Comparison of ENCODE assay signal across 14 cellular contexts in the genomic region with DNA sequence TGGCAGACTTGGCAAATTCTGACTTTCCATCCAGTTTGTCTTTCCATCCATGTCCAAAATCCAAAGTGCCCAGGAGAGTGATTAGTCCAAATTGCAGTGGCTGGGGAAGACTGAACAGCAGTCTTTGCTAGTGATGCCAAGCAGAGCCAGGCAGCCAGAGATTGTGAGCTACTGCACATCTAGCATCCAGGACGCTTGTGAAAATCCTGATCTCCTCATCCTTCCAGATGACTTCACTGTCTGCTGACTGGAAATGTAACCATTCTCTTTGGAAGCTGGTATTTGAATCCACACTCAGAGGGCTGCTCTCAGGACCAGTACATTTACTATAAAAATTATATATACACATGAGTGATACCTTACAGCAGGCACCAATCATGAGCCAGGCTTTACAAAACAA. TPM values are rescaled to one million over a fixed set of nuclear protein-coding genes. Genes with fewer than 3 reads are reported as not detected.
A peak's percentile ranks its signal among the peaks of the same experiment; 100 is the strongest.
DNase-seq lines count a peak whose midpoint lies in the region; ATAC-seq and TF ChIP-seq lines count a peak whose summit lies in the region.
"Had no signal": no experiment of that assay in that cellular context is flagged by ENCODE, and none has a peak within 500 bp of the region (broad histone marks: within the 10 kb centered on the region; RNA-seq: fewer than 3 reads in every experiment).

No MANE protein-coding gene starts in this region.

- H3K4me1 Mint-ChIP-seq in HFFc6 (ENCODE audit: low read depth) (peaks cover 64% of the 10 kb centered on the region), memory B cell (peaks cover 10% of the 10 kb centered on the region), progenitor cell of endocrine pancreas (ENCODE audit: low read depth) (peaks cover 3% of the 10 kb centered on the region)
- no peaks in the 10 kb centered on the region for H3K4me1 Mint-ChIP-seq in activated T-helper 17 cell treated with anti-CD3 and anti-CD28 coated beads, Interleukin-2, amount 50 U/mL, for 72 hours
- H3K4me1 Mint-ChIP-seq: CD4-positive, alpha-beta memory T cell had no signal

- H3K27me3 Mint-ChIP-seq in HFFc6 (ENCODE audit: insufficient read depth) (no peaks in the 10 kb centered on the region), memory B cell (no peaks in the 10 kb centered on the region), progenitor cell of endocrine pancreas (no peaks in the 10 kb centered on the region)
- H3K27me3 Mint-ChIP-seq in activated T-helper 17 cell treated with anti-CD3 and anti-CD28 coated beads, Interleukin-2, amount 50 U/mL, for 72 hours, result no peaks in the 10 kb centered on the region
- H3K27me3 Mint-ChIP-seq: B cell; CD4-positive, alpha-beta memory T cell; IgD-negative memory B cell had no signal

- no peak for ATAC-seq in activated T-helper 17 cell treated with anti-CD3 and anti-CD28 coated beads, Interleukin-2, amount 50 U/mL, for 72 hours (replicated peaks)
- ATAC-seq in memory B cell (ENCODE audit: low read depth), result no peak
- ATAC-seq: HCT116 had no signal

- DNase-seq in HFFc6 (no peak), memory B cell (ENCODE audit: low spot score in 2 of 2) (no peak), osteoblast (ENCODE audit: insufficient read length, low spot score, missing footprints) (no peak), GOT3 (lab: John Stamatoyannopoulos, UW) (no peak), dermis blood vessel endothelial cell (no peak), progenitor cell of endocrine pancreas (ENCODE audit: low spot score, unreplicated experiment) (no peak)
- DNase-seq: CD4-positive, alpha-beta memory T cell; DMS153; DMS79 treated with DMSO at 0.1 percent for 48 hours; GDM1 had no signal

- TF ChIP-seq CTCF in HFFc6 (IDR thresholded peaks at IDR 0.05) (no peak), osteoblast (IDR thresholded peaks at IDR 0.05; ENCODE audit: extremely low read depth, low read depth, low read length) (no peak), progenitor cell of endocrine pancreas (IDR thresholded peaks at IDR 0.05; ENCODE audit: unreplicated experiment) (no peak)

- H3K4me3 Mint-ChIP-seq in HFFc6 (no peak overlapping the region), memory B cell (no peak overlapping the region), progenitor cell of endocrine pancreas (ENCODE audit: low read depth) (no peak overlapping the region)
- no peak overlapping the region for H3K4me3 Mint-ChIP-seq in activated T-helper 17 cell treated with anti-CD3 and anti-CD28 coated beads, Interleukin-2, amount 50 U/mL, for 72 hours
- H3K4me3 Mint-ChIP-seq: B cell; CD4-positive, alpha-beta memory T cell; IgD-negative memory B cell had no signal

- H3K4me1 ChIP-seq in osteoblast (ENCODE audit: insufficient read depth, low read length), result peaks cover 24% of the 10 kb centered on the region

- H3K27ac Mint-ChIP-seq in HFFc6, result peak overlapping the region; percentile 62
- peak overlapping the region; percentile 19 for H3K27ac Mint-ChIP-seq in activated T-helper 17 cell treated with anti-CD3 and anti-CD28 coated beads, Interleukin-2, amount 50 U/mL, for 72 hours
- H3K27ac Mint-ChIP-seq in memory B cell, result peak overlapping the region; percentile 65
- H3K27ac Mint-ChIP-seq in progenitor cell of endocrine pancreas, result no peak overlapping the region

- H3K79me2 ChIP-seq in osteoblast (ENCODE audit: insufficient read depth, low read length), result peaks cover 50% of the 10 kb centered on the region

- no peak overlapping the region for H3K4me3 ChIP-seq in osteoblast (ENCODE audit: insufficient read depth, low read length)

- H3K9me3 ChIP-seq in osteoblast (ENCODE audit: low read depth, low read length), result no peaks in the 10 kb centered on the region

- H3K36me3 Mint-ChIP-seq in HFFc6 (ENCODE audit: low read depth) (peaks cover 36% of the 10 kb centered on the region), memory B cell (peaks cover 15% of the 10 kb centered on the region), progenitor cell of endocrine pancreas (ENCODE audit: insufficient read depth) (peaks cover 19% of the 10 kb centered on the region)
- H3K36me3 Mint-ChIP-seq in activated T-helper 17 cell treated with anti-CD3 and anti-CD28 coated beads, Interleukin-2, amount 50 U/mL, for 72 hours (ENCODE audit: low read depth), result peaks cover 84% of the 10 kb centered on the region

- peaks cover 63% of the 10 kb centered on the region for H3K36me3 ChIP-seq in osteoblast (ENCODE audit: insufficient read depth, low read length)

- H3K9me3 Mint-ChIP-seq in HFFc6 (no peaks in the 10 kb centered on the region), memory B cell (no peaks in the 10 kb centered on the region), progenitor cell of endocrine pancreas (ENCODE audit: low read depth) (no peaks in the 10 kb centered on the region)
- H3K9me3 Mint-ChIP-seq in activated T-helper 17 cell treated with anti-CD3 and anti-CD28 coated beads, Interleukin-2, amount 50 U/mL, for 72 hours, result no peaks in the 10 kb centered on the region
- H3K9me3 Mint-ChIP-seq: CD4-positive, alpha-beta memory T cell; IgD-negative memory B cell had no signal

- peak overlapping the region; percentile 20 for H3K27ac ChIP-seq in osteoblast (ENCODE audit: low read depth, low read length)

- no peak overlapping the region for H2AFZ ChIP-seq in osteoblast (ENCODE audit: low read length)

- no peaks in the 10 kb centered on the region for H3K27me3 ChIP-seq in osteoblast (ENCODE audit: insufficient read depth, low read length)

- no peak overlapping the region for H3K4me2 ChIP-seq in osteoblast (ENCODE audit: insufficient read depth, low read length)

- H4K20me1 ChIP-seq in osteoblast (ENCODE audit: insufficient read depth, low read length), result peaks cover 34% of the 10 kb centered on the region

RNA-seq across cellular contexts. Expression of a gene that starts 49.6 kb away (rescaled TPM):
- 100 to 1,000 TPM; 116 to 144 (median 127) TPM for total RNA-seq in HFFc6 (2021; fragmentation: NEBNext Ultra II Directional; extraction: Animal tissue kit (Norgen Biotek cat#: 25700))
- total RNA-seq in activated T-helper 17 cell treated with anti-CD3 and anti-CD28 coated beads, Interleukin-2, amount 50 U/mL, for 72 hours, result 100 to 1,000 TPM in 1 of 2 donors, 10 to 100 TPM in 1; 84.8 to 173 TPM
- total RNA-seq in osteoblast, result 150 and 162 TPM in 2 replicates
- 219 and 227 TPM in 2 replicates for total RNA-seq in dermis blood vessel endothelial cell
- 311 and 319 TPM in 2 replicates for total RNA-seq in progenitor cell of endocrine pancreas
